Comparison of ENCODE assay signal across 8 cellular contexts in genomic region chr11:122505304-122506006, GRCh38.
DNase-seq lines count a peak whose midpoint lies in the region; ATAC-seq and TF ChIP-seq lines count a peak whose summit lies in the region.

No MANE protein-coding gene starts in this region.

- peaks cover 28% of the 10 kb centered on the region for H3K27me3 Mint-ChIP-seq in Caco-2 (ENCODE audit: insufficient read depth, unreplicated experiment)
- H3K27me3 Mint-ChIP-seq in activated naive CD8-positive, alpha-beta T cell treated with anti-CD3 and anti-CD28 coated beads, Interleukin-2, amount 10 ng/mL, durations not matched to agents 7 days and 5 days, result peaks cover 11% of the 10 kb centered on the region

- no peak overlapping the region for H3K4me3 ChIP-seq in Caco-2 (ENCODE audit: low read depth, low read length)
- H3K4me3 ChIP-seq in SJCRH30, result no peak overlapping the region

- BruUV-seq in Caco-2 (replicated peaks; lab: Mats Ljungman, UMichigan), result no TSS peak

- peak; percentile 76 to 86 for DNase-seq in Caco-2
- peak; percentile 61 for DNase-seq in LoVo (ENCODE audit: low spot score)
- DNase-seq in SJCRH30, result peak; percentile 64 to 86
- peak; percentile 42 for DNase-seq in activated naive CD8-positive, alpha-beta T cell treated with anti-CD3 and anti-CD28 coated beads, Interleukin-2, amount 10 ng/mL, durations not matched to agents 7 days and 5 days
- peak; percentile 80 for DNase-seq in cardiac septum (ENCODE audit: low spot score)
- DNase-seq in posterior cingulate gyrus, result peak; percentile 74 to 98 (median 84)

- no peak overlapping the region for H3K27ac ChIP-seq in SJCRH30

- H3K9me3 Mint-ChIP-seq in Caco-2 (ENCODE audit: unreplicated experiment), result no peaks in the 10 kb centered on the region
- H3K9me3 Mint-ChIP-seq in activated naive CD8-positive, alpha-beta T cell treated with anti-CD3 and anti-CD28 coated beads, Interleukin-2, amount 10 ng/mL, durations not matched to agents 7 days and 5 days, result no peaks in the 10 kb centered on the region

- no peaks in the 10 kb centered on the region for H3K9me3 ChIP-seq in Caco-2
- no peaks in the 10 kb centered on the region for H3K9me3 ChIP-seq in SJCRH30 (replicated peaks)

- no peaks in the 10 kb centered on the region for H3K36me3 Mint-ChIP-seq in Caco-2 (ENCODE audit: insufficient read depth, unreplicated experiment)
- H3K36me3 Mint-ChIP-seq in activated naive CD8-positive, alpha-beta T cell treated with anti-CD3 and anti-CD28 coated beads, Interleukin-2, amount 10 ng/mL, durations not matched to agents 7 days and 5 days, result no peaks in the 10 kb centered on the region

- H3K27me3 ChIP-seq in Caco-2 (replicated peaks; ENCODE audit: control insufficient read depth, insufficient read depth, low read length) (no peaks in the 10 kb centered on the region; the same call in 1 of the 2 replicates), SJCRH30 (no peaks in the 10 kb centered on the region)

- TF ChIP-seq CTCF in Caco-2 (IDR thresholded peaks at IDR 0.05; ENCODE audit: insufficient read depth in 1 of 2, low read depth in 1 of 2, low read length in 1 of 2, severe bottlenecking in 1 of 2, unreplicated experiment in 1 of 2), result peak; percentile 94 to 98

- POLR2A ChIA-PET in Caco-2 (lab: Charles Lee), result interaction anchor here (0.5 kb wide), 1 partner anchor 143 kb away, joined by 4 read pairs; no protein-coding TSS in a partner anchor
- POLR2A ChIA-PET in activated naive CD8-positive, alpha-beta T cell treated with anti-CD3 and anti-CD28 coated beads, Interleukin-2, amount 10 ng/mL, durations not matched to agents 7 days and 5 days (lab: Charles Lee), result interaction anchor here (0.6 kb wide), 1 partner anchor 815 kb away, joined by 4 read pairs; no protein-coding TSS in a partner anchor

- no peaks in the 10 kb centered on the region for H3K4me1 Mint-ChIP-seq in Caco-2 (ENCODE audit: low read depth, unreplicated experiment)
- no peaks in the 10 kb centered on the region for H3K4me1 Mint-ChIP-seq in activated naive CD8-positive, alpha-beta T cell treated with anti-CD3 and anti-CD28 coated beads, Interleukin-2, amount 10 ng/mL, durations not matched to agents 7 days and 5 days

- no peaks in the 10 kb centered on the region for H3K36me3 ChIP-seq in Caco-2 (ENCODE audit: control insufficient read depth, insufficient read depth, low read length)
- no peaks in the 10 kb centered on the region for H3K36me3 ChIP-seq in SJCRH30

- intact Hi-C loops in Caco-2 (cut with micrococcal nuclease; ENCODE audit: unreplicated experiment) (loop anchor here (1.0 to 5.0 kb wide), 7 partner anchors 65 to 859 kb away; partner anchors contain the start of gene BLID), cardiac septum (cut with DNase I) (loop anchor here (2.0 to 10.0 kb wide), 5 partner anchors 213 to 853 kb away; no protein-coding TSS in a partner anchor), posterior cingulate gyrus (cut with DNase I) (loop anchor here (1.0 to 10.0 kb wide), 4 partner anchors 212 to 850 kb away; no protein-coding TSS in a partner anchor)

- no peak overlapping the region for H3K27ac Mint-ChIP-seq in Caco-2 (ENCODE audit: unreplicated experiment)
- no peak overlapping the region for H3K27ac Mint-ChIP-seq in activated naive CD8-positive, alpha-beta T cell treated with anti-CD3 and anti-CD28 coated beads, Interleukin-2, amount 10 ng/mL, durations not matched to agents 7 days and 5 days

- H3K4me3 Mint-ChIP-seq in Caco-2 (ENCODE audit: unreplicated experiment), result no peak overlapping the region
- no peak overlapping the region for H3K4me3 Mint-ChIP-seq in activated naive CD8-positive, alpha-beta T cell treated with anti-CD3 and anti-CD28 coated beads, Interleukin-2, amount 10 ng/mL, durations not matched to agents 7 days and 5 days

- H3K4me1 ChIP-seq in Caco-2 (no peaks in the 10 kb centered on the region), SJCRH30 (peaks cover 4% of the 10 kb centered on the region; the same call in 1 of the 2 replicates)

- CTCF ChIA-PET in Caco-2 (lab: Charles Lee), result interaction anchor here (0.5 to 2.4 kb wide), 12 partner anchors 9 to 1861 kb away, joined by 3 to 19 read pairs (median 5); no protein-coding TSS in a partner anchor

- peak; percentile 64 for ATAC-seq in GM21515 (IDR thresholded peaks at IDR 0.05; ENCODE audit: unreplicated experiment)
- peak; percentile 56 for ATAC-seq in activated naive CD8-positive, alpha-beta T cell treated with anti-CD3 and anti-CD28 coated beads, Interleukin-2, amount 10 ng/mL, durations not matched to agents 7 days and 5 days (ENCODE audit: low read depth)
- ATAC-seq in GM21447 (IDR thresholded peaks at IDR 0.05; ENCODE audit: unreplicated experiment), result no peak
